Comparison of ENCODE assay signal across 11 cellular contexts in genomic region chr7:26166681-26167266, GRCh38. TPM values are rescaled to one million over a fixed set of nuclear protein-coding genes. Genes with fewer than 3 reads are reported as not detected.
DNase-seq lines count a peak whose midpoint lies in the region; ATAC-seq and TF ChIP-seq lines count a peak whose summit lies in the region.
"Had no signal": no experiment of that assay in that cellular context is flagged by ENCODE, and none has a peak within 500 bp of the region (broad histone marks: within the 10 kb centered on the region; RNA-seq: fewer than 3 reads in every experiment).

No MANE protein-coding gene starts in this region.

- H3K27ac ChIP-seq in RWPE2 (ENCODE audit: poor library complexity, severe bottlenecking) = no peak overlapping the region
- H3K27ac ChIP-seq in GM23248 = no peak overlapping the region
- H3K27ac ChIP-seq: right lobe of liver, testis had no signal

- no peaks in the 10 kb centered on the region for H3K9me3 Mint-ChIP-seq in natural killer cell

- in situ Hi-C loops in GM23248 (cut with MboI) = no loop called here

- H3F3A ChIP-seq in GM23248 (ENCODE audit: insufficient read depth) = no peaks in the 10 kb centered on the region

- no peaks in the 10 kb centered on the region for H3K79me2 ChIP-seq in GM23248 (ENCODE audit: insufficient read depth)

- H3K4me3 ChIP-seq in RWPE2 (ENCODE audit: severe bottlenecking) = no peak overlapping the region
- H3K4me3 ChIP-seq in GM23248 = no peak overlapping the region
- H3K4me3 ChIP-seq: right lobe of liver, testis had no signal

- H3K36me3 ChIP-seq in RWPE2 (ENCODE audit: low read depth) = peaks cover 3% of the 10 kb centered on the region; the same call in 1 of the 2 replicates
- no peaks in the 10 kb centered on the region for H3K36me3 ChIP-seq in GM23248 (ENCODE audit: low read depth)
- H3K36me3 ChIP-seq: right lobe of liver had no signal

- no peaks in the 10 kb centered on the region for H3K27me3 ChIP-seq in RWPE2 (ENCODE audit: insufficient read depth, poor library complexity, severe bottlenecking)
- H3K27me3 ChIP-seq in GM23248 (replicated peaks; ENCODE audit: insufficient read depth) = no peaks in the 10 kb centered on the region
- H3K27me3 ChIP-seq: right lobe of liver, testis had no signal

- H3K4me2 ChIP-seq in GM23248 (ENCODE audit: unreplicated experiment) = no peak overlapping the region

- H3K9me3 ChIP-seq in RWPE2 (ENCODE audit: severe bottlenecking) = no peaks in the 10 kb centered on the region
- H3K9me3 ChIP-seq in GM23248 (ENCODE audit: low read depth) = no peaks in the 10 kb centered on the region
- H3K9me3 ChIP-seq: right lobe of liver, testis had no signal

- DNase-seq in RWPE2 (ENCODE audit: low spot score) = no peak
- DNase-seq in natural killer cell = no peak
- DNase-seq in GM23248 = no peak
- no peak for DNase-seq in H4 (ENCODE audit: low spot score)
- no peak for DNase-seq in NCI-H2107 treated with DMSO at 0.1 percent for 48 hours (lab: John Stamatoyannopoulos, UW; ENCODE audit: unreplicated experiment)
- DNase-seq: activated CD8-positive, alpha-beta memory T cell treated with anti-CD3 and anti-CD28 coated beads, Interleukin-2, amount 50 U/mL, for 48 hours; NCI-H774; right lobe of liver; testis had no signal

- H3K4me3 Mint-ChIP-seq in natural killer cell = no peak overlapping the region

- H3K9me2 ChIP-seq in GM23248 (ENCODE audit: insufficient read depth) = no peaks in the 10 kb centered on the region

- no peaks in the 10 kb centered on the region for H3K27me3 Mint-ChIP-seq in natural killer cell (ENCODE audit: low read depth in 2 of 2)

- no peaks in the 10 kb centered on the region for H4K20me1 ChIP-seq in GM23248 (ENCODE audit: insufficient read depth)

- peak overlapping the region; percentile 77 to 89 for H3K27ac Mint-ChIP-seq in natural killer cell

- WGBS in GM23248 (ENCODE audit: low coverage in 1 of 2, low lambda C conversion rate in 2 of 2, missing lambda C conversion rate in 2 of 2), 2 experiments = 54 to 62% methylated on average over 5 of the region's 5 CpGs

- peaks cover 5% of the 10 kb centered on the region for H3K4me1 ChIP-seq in RWPE2 (ENCODE audit: insufficient read depth, poor library complexity, severe bottlenecking)
- no peaks in the 10 kb centered on the region for H3K4me1 ChIP-seq in GM23248 (ENCODE audit: insufficient read depth)
- H3K4me1 ChIP-seq: testis had no signal

- no peaks in the 10 kb centered on the region for H3K36me3 Mint-ChIP-seq in natural killer cell

- no peak for TF ChIP-seq CTCF in RWPE2 (IDR thresholded peaks at IDR 0.05; ENCODE audit: poor library complexity, severe bottlenecking)
- TF ChIP-seq CTCF in natural killer cell (IDR thresholded peaks at IDR 0.05) = no peak

- peaks cover 13 to 14% of the 10 kb centered on the region in 2 donors for H3K4me1 Mint-ChIP-seq in natural killer cell

- peak; percentile 20 for ATAC-seq in GM18867 (IDR thresholded peaks at IDR 0.05; ENCODE audit: unreplicated experiment)
- ATAC-seq in GM21825 (IDR thresholded peaks at IDR 0.05; ENCODE audit: unreplicated experiment) = peak; percentile 35
- ATAC-seq in RWPE2 (ENCODE audit: low read depth) = 0 out of 3 replicates have a peak, but pooled peaks have one; percentile 35
- peak in 2 of 3 donors; percentile 11 to 30 for ATAC-seq in natural killer cell

- H3K9ac ChIP-seq in GM23248 = no peak overlapping the region

- no peak overlapping the region for H2AFZ ChIP-seq in GM23248

- intact Hi-C loops in natural killer cell (cut with micrococcal nuclease) = no loop called here

RNA-seq across cellular contexts. Expression of gene NFE2L3, which starts 14.8 kb away (rescaled TPM):
- total RNA-seq in natural killer cell = 1 to 10 TPM in 1 of 3 donors, under 1 TPM in 2; 0.68 to 2.0 (median 1.00) TPM
- 0.76 and 1.4 TPM in 2 replicates for total RNA-seq in GM23248 (2014; rRNA removed; shearing (Covaris generic))
- polyA plus RNA-seq in GM23248 (2016; fragmentation: Nextera tagmentation; extraction: Ambion mirVana) = 0.41 and 0.70 TPM in 2 replicates
- total RNA-seq in H4 (2014; rRNA removed; shearing (Covaris generic)) = 34.1 and 34.9 TPM in 2 replicates

RNA-seq across cellular contexts. Expression of gene HNRNPA2B1, which starts 33.8 kb away (rescaled TPM):
- total RNA-seq in natural killer cell = 100 to 1,000 TPM; 473 to 627 (median 585) TPM
- 125 and 134 TPM in 2 replicates for total RNA-seq in GM23248 (2014; rRNA removed; shearing (Covaris generic))
- polyA plus RNA-seq in GM23248 (2016; fragmentation: Nextera tagmentation; extraction: Ambion mirVana) = 493 and 529 TPM in 2 replicates
- 178 and 335 TPM in 2 replicates for total RNA-seq in H4 (2014; rRNA removed; shearing (Covaris generic))

RNA-seq across cellular contexts. Expression of gene CBX3, which starts 34.8 kb away (rescaled TPM):
- total RNA-seq in natural killer cell = 100 to 1,000 TPM; 103 to 126 (median 109) TPM
- total RNA-seq in GM23248 (2014; rRNA removed; shearing (Covaris generic)) = 109 and 122 TPM in 2 replicates
- polyA plus RNA-seq in GM23248 (2016; fragmentation: Nextera tagmentation; extraction: Ambion mirVana) = 71.1 and 73.3 TPM in 2 replicates
- 516 and 552 TPM in 2 replicates for total RNA-seq in H4 (2014; rRNA removed; shearing (Covaris generic))

Comparison
In these comparisons a context has a peak if more than half of its experiments do, and no peak if none do; other contexts are left out.
1. RNA of gene NFE2L3, which starts 14.8 kb away (total RNA-seq): 34.1 to 34.9 TPM in H4; 0.76 to 1.4 TPM in GM23248 and 0.68 to 2.0 TPM in natural killer cell; every median in the first group is over 10 times any median in the second.
2. Peak in every context shown above with its lines, with median percentiles within 50 percentile points of each other: ATAC-seq.